Comparison of ENCODE assay signal across 20 cellular contexts in the genomic region with DNA sequence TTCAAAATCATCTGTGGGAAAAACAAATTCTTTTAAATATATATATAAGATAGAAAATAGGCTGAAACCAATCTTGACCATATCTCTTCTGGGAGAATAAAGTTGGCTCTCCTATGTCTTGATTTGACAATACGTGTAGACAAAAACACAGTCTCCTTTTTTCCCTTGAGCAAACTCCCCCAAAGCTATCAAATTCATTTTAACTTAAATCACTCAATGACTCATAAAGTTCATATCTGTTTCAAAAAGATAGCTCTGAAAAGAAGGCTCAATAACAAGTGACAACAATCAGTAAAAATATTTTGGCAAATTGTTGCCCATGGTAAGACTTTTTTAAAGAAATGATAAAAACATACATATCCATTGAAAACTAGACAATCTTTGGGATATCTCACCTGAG.
"Had no signal": no experiment of that assay in that cellular context is flagged by ENCODE, and none has a peak within 500 bp of the region (broad histone marks: within the 10 kb centered on the region; RNA-seq: fewer than 3 reads in every experiment).

No MANE protein-coding gene starts in this region.

- H3K4me3 ChIP-seq: esophagus squamous epithelium, gastroesophageal sphincter, left ventricle myocardium inferior, lung, pancreas, tibial artery, upper lobe of left lung, uterus had no signal

- DNase-seq: effector memory CD8-positive, alpha-beta T cell; esophagus squamous epithelium; foreskin fibroblast; glutamatergic neuron; kidney; left cardiac atrium; left ventricle myocardium inferior; mesenchymal stem cell; midbrain; naive B cell; occipital lobe; pancreas; right cardiac atrium; stimulated activated CD4-positive, alpha-beta T cell treated with anti-CD3 and anti-CD28 coated beads, Interleukin-4, amount 100 ng/mL, for 1 hour; stimulated activated CD8-positive, alpha-beta memory T cell treated with anti-CD3 and anti-CD28 coated beads, Interleukin-4, amount 100 ng/mL, for 48 hours; tibial artery; upper lobe of left lung; uterus had no signal

- H3K4me1 ChIP-seq: esophagus squamous epithelium, gastroesophageal sphincter, left ventricle myocardium inferior, pancreas, upper lobe of left lung, uterus had no signal

- H3K9me3 ChIP-seq: esophagus squamous epithelium, gastroesophageal sphincter, pancreas, tibial artery, upper lobe of left lung, uterus had no signal

- H3K36me3 ChIP-seq: esophagus squamous epithelium, gastroesophageal sphincter, left ventricle myocardium inferior, pancreas, tibial artery, upper lobe of left lung, uterus had no signal

- H3K27me3 ChIP-seq: esophagus squamous epithelium, gastroesophageal sphincter, pancreas, tibial artery, upper lobe of left lung, uterus had no signal

- H3K27ac ChIP-seq: esophagus squamous epithelium, gastroesophageal sphincter, left ventricle myocardium inferior, pancreas, tibial artery, upper lobe of left lung, uterus had no signal
